In the genomic region with DNA sequence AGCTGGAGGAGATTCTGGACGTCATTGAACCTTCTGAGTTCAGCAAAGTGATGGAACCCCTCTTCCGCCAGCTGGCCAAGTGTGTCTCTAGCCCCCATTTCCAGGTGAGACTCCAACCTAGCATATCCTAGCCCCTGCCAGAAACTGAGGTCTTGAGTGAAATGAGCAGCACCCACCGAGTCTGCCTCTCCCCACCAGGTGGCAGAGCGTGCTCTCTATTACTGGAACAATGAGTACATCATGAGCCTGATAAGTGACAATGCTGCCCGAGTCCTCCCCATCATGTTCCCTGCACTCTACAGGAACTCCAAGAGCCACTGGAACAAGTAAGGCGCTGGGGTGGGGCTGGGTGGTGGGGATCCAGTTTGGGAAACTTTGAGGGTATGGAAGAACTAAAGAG, we compare ENCODE assay signal across 8 cellular contexts. TPM values are rescaled to one million over a fixed set of nuclear protein-coding genes. Genes with fewer than 3 reads are reported as not detected.
A peak's percentile ranks its signal among the peaks of the same experiment; 100 is the strongest.
DNase-seq lines count a peak whose midpoint lies in the region; ATAC-seq and TF ChIP-seq lines count a peak whose summit lies in the region.
"Had no signal": no experiment of that assay in that cellular context is flagged by ENCODE, and none has a peak within 500 bp of the region (broad histone marks: within the 10 kb centered on the region; RNA-seq: fewer than 3 reads in every experiment).

No MANE protein-coding gene starts in this region.

- H3K27me3 ChIP-seq in testis: no peaks in the 10 kb centered on the region

- WGBS in testis, 2 donors: 50 to 62% methylated on average over 6 of the region's 6 CpGs

- H3K4me1 Mint-ChIP-seq in activated T-helper 2 cell treated with anti-CD3 and anti-CD28 coated beads, Interferon-gamma antibody, Interleukin-2, Interleukin-4, amounts not matched to agents 10 μg/mL and 5 μg/mL and 100 μg/mL, durations not matched to agents 14 hours and 24 hours and 36 hours (ENCODE audit: low read depth): peaks cover 22% of the 10 kb centered on the region

- H3K9me3 Mint-ChIP-seq in activated T-helper 2 cell treated with anti-CD3 and anti-CD28 coated beads, Interferon-gamma antibody, Interleukin-2, Interleukin-4, amounts not matched to agents 10 μg/mL and 5 μg/mL and 100 μg/mL, durations not matched to agents 14 hours and 24 hours and 36 hours: no peaks in the 10 kb centered on the region
- H3K9me3 Mint-ChIP-seq: naive B cell had no signal

- no peak overlapping the region for H3K27ac ChIP-seq in testis

- H3K27ac Mint-ChIP-seq in activated T-helper 2 cell treated with anti-CD3 and anti-CD28 coated beads, Interferon-gamma antibody, Interleukin-2, Interleukin-4, amounts not matched to agents 10 μg/mL and 5 μg/mL and 100 μg/mL, durations not matched to agents 14 hours and 24 hours and 36 hours: no peak overlapping the region

- H3K27me3 Mint-ChIP-seq in activated T-helper 2 cell treated with anti-CD3 and anti-CD28 coated beads, Interferon-gamma antibody, Interleukin-2, Interleukin-4, amounts not matched to agents 10 μg/mL and 5 μg/mL and 100 μg/mL, durations not matched to agents 14 hours and 24 hours and 36 hours (ENCODE audit: low read depth): no peaks in the 10 kb centered on the region
- H3K27me3 Mint-ChIP-seq: naive B cell had no signal

- intact Hi-C loops in testis (cut with DNase I; ENCODE audit: low total_unique reads): no loop called here
- intact Hi-C loops in activated T-helper 2 cell treated with anti-CD3 and anti-CD28 coated beads, Interferon-gamma antibody, Interleukin-2, Interleukin-4, amounts not matched to agents 10 μg/mL and 5 μg/mL and 100 μg/mL, durations not matched to agents 14 hours and 24 hours and 36 hours (cut with micrococcal nuclease): loop anchor here (1.0 kb wide), 1 partner anchor 134 kb away; no protein-coding TSS in a partner anchor

- ATAC-seq in esophagus mucosa: no peak

- no peaks in the 10 kb centered on the region for H3K9me3 ChIP-seq in testis

- DNase-seq in GM03348 (ENCODE audit: low spot score) (peak; percentile 33), M059J (ENCODE audit: low read depth) (peak; percentile 59), glomerular visceral epithelial cell (ENCODE audit: extremely low spot score) (peak; percentile 36), testis (peak; percentile 85)
- DNase-seq in activated CD4-positive, alpha-beta T cell treated with anti-CD3 and anti-CD28 coated beads, Interleukin-2, amount 50 U/mL, for 4 hours: peak; percentile 29 to 38
- DNase-seq in activated T-helper 2 cell treated with anti-CD3 and anti-CD28 coated beads, Interferon-gamma antibody, Interleukin-2, Interleukin-4, amounts not matched to agents 10 μg/mL and 5 μg/mL and 100 μg/mL, durations not matched to agents 14 hours and 24 hours and 36 hours (ENCODE audit: low spot score): no peak
- DNase-seq: naive B cell had no signal

- no peak overlapping the region for H3K4me3 ChIP-seq in testis

- peaks cover 73% of the 10 kb centered on the region for H3K36me3 Mint-ChIP-seq in activated T-helper 2 cell treated with anti-CD3 and anti-CD28 coated beads, Interferon-gamma antibody, Interleukin-2, Interleukin-4, amounts not matched to agents 10 μg/mL and 5 μg/mL and 100 μg/mL, durations not matched to agents 14 hours and 24 hours and 36 hours (ENCODE audit: low read depth)

- H3K4me3 Mint-ChIP-seq in activated T-helper 2 cell treated with anti-CD3 and anti-CD28 coated beads, Interferon-gamma antibody, Interleukin-2, Interleukin-4, amounts not matched to agents 10 μg/mL and 5 μg/mL and 100 μg/mL, durations not matched to agents 14 hours and 24 hours and 36 hours (ENCODE audit: low read depth): no peak overlapping the region

- no peak for TF ChIP-seq POLR2A in testis (IDR thresholded peaks at IDR 0.05)

- peak; percentile 18 to 45 (median 44) for TF ChIP-seq CTCF in testis (IDR thresholded peaks at IDR 0.05)

- no peaks in the 10 kb centered on the region for H3K36me3 ChIP-seq in testis (ENCODE audit: low read depth, missing control alignments)

- peaks cover 9% of the 10 kb centered on the region for H3K4me1 ChIP-seq in testis

RNA-seq across cellular contexts. Expression of gene MEA1, which starts 4.6 kb away (rescaled TPM):
- total RNA-seq in M059J (2014; rRNA removed; shearing (Covaris generic)): 172 and 224 TPM in 2 replicates
- total RNA-seq in testis: 100 to 1,000 TPM; 132 to 175 TPM
- polyA plus RNA-seq in testis (ENCODE audit: insufficient read depth, low read depth, low replicate concordance): 522 TPM
- 90.9 and 91.2 TPM in 2 replicates for total RNA-seq in activated T-helper 2 cell treated with anti-CD3 and anti-CD28 coated beads, Interferon-gamma antibody, Interleukin-2, Interleukin-4, amounts not matched to agents 10 μg/mL and 5 μg/mL and 100 μg/mL, durations not matched to agents 14 hours and 24 hours and 36 hours
- 46.1 TPM for total RNA-seq in esophagus mucosa

RNA-seq across cellular contexts. Expression of gene KLHDC3, which starts 4.9 kb away (rescaled TPM):
- total RNA-seq in M059J (2014; rRNA removed; shearing (Covaris generic)): 101 and 118 TPM in 2 replicates
- total RNA-seq in testis (100 to 1,000 TPM; 207 to 210 TPM), esophagus mucosa (32.6 TPM)
- 422 TPM for polyA plus RNA-seq in testis (ENCODE audit: insufficient read depth, low read depth, low replicate concordance)
- 71.2 and 74.6 TPM in 2 replicates for total RNA-seq in activated T-helper 2 cell treated with anti-CD3 and anti-CD28 coated beads, Interferon-gamma antibody, Interleukin-2, Interleukin-4, amounts not matched to agents 10 μg/mL and 5 μg/mL and 100 μg/mL, durations not matched to agents 14 hours and 24 hours and 36 hours

RNA-seq across cellular contexts. Expression of gene RRP36, which starts 12.3 kb away (rescaled TPM):
- 153 and 195 TPM in 2 replicates for total RNA-seq in M059J (2014; rRNA removed; shearing (Covaris generic))
- 10 to 100 TPM; 34.2 to 49.5 TPM for total RNA-seq in testis
- polyA plus RNA-seq in testis (ENCODE audit: insufficient read depth, low read depth, low replicate concordance): 39.9 TPM
- 71.4 and 78.4 TPM in 2 replicates for total RNA-seq in activated T-helper 2 cell treated with anti-CD3 and anti-CD28 coated beads, Interferon-gamma antibody, Interleukin-2, Interleukin-4, amounts not matched to agents 10 μg/mL and 5 μg/mL and 100 μg/mL, durations not matched to agents 14 hours and 24 hours and 36 hours
- 48.3 TPM for total RNA-seq in esophagus mucosa

RNA-seq across cellular contexts. Expression of gene PPP2R5D, which starts 24.8 kb away (rescaled TPM):
- total RNA-seq in M059J (2014; rRNA removed; shearing (Covaris generic)): 66.6 and 94.2 TPM in 2 replicates
- 10 to 100 TPM; 73.4 to 74.5 TPM for total RNA-seq in testis
- polyA plus RNA-seq in testis (ENCODE audit: insufficient read depth, low read depth, low replicate concordance): 82.5 TPM
- 62.7 and 63.2 TPM in 2 replicates for total RNA-seq in activated T-helper 2 cell treated with anti-CD3 and anti-CD28 coated beads, Interferon-gamma antibody, Interleukin-2, Interleukin-4, amounts not matched to agents 10 μg/mL and 5 μg/mL and 100 μg/mL, durations not matched to agents 14 hours and 24 hours and 36 hours
- 21.2 TPM for total RNA-seq in esophagus mucosa

RNA-seq across cellular contexts. Expression of gene PEX6, which starts 30.1 kb away (rescaled TPM):
- 13.8 and 14.2 TPM in 2 replicates for total RNA-seq in M059J (2014; rRNA removed; shearing (Covaris generic))
- total RNA-seq in testis: 10 to 100 TPM; 22.5 to 50.4 TPM
- polyA plus RNA-seq in testis (ENCODE audit: insufficient read depth, low read depth, low replicate concordance): 15.3 TPM
- 26.0 and 27.8 TPM in 2 replicates for total RNA-seq in activated T-helper 2 cell treated with anti-CD3 and anti-CD28 coated beads, Interferon-gamma antibody, Interleukin-2, Interleukin-4, amounts not matched to agents 10 μg/mL and 5 μg/mL and 100 μg/mL, durations not matched to agents 14 hours and 24 hours and 36 hours
- 19.4 TPM for total RNA-seq in esophagus mucosa
